ENCODE assay signal across 10 cellular contexts in the genomic region with DNA sequence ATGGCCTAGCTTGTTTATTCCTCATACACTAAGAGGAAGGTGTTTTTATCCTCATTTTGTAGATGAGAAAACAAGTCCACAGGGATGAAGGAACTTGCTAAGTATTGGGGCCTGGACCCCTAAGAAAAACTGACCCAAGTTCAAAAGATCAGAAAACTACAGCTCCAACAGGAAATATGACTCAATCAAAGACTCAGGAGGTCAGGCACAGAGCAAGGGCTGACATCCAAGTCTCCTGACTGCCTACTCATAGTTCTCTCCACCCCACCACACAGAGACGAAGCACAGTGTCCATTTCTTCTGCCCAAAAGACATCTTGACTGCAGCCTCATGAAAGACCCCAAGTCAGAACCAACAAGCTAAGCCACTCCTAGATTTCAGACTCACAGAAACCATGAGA. TPM values are rescaled to one million over a fixed set of nuclear protein-coding genes. Genes with fewer than 3 reads are reported as not detected.
DNase-seq lines count a peak whose midpoint lies in the region; ATAC-seq and TF ChIP-seq lines count a peak whose summit lies in the region.
"Had no signal": no experiment of that assay in that cellular context is flagged by ENCODE, and none has a peak within 500 bp of the region (broad histone marks: within the 10 kb centered on the region; RNA-seq: fewer than 3 reads in every experiment).

No MANE protein-coding gene starts in this region.

- no peak overlapping the region for H3K9ac ChIP-seq in trophoblast cell (ENCODE audit: low read length)

- no peak overlapping the region for H3K18ac ChIP-seq in trophoblast cell (ENCODE audit: low read length)

- H3K79me1 ChIP-seq in trophoblast cell (ENCODE audit: low read length): peaks cover 64% of the 10 kb centered on the region

- peak overlapping the region; percentile 71 for H4K91ac ChIP-seq in trophoblast cell (ENCODE audit: low read depth, low read length)

- peaks cover 2% of the 10 kb centered on the region for H3K9me3 ChIP-seq in trophoblast cell (ENCODE audit: insufficient read depth, low read depth, low read length)

- H3K14ac ChIP-seq in trophoblast cell (ENCODE audit: low read length): peak overlapping the region; percentile 27

- ATAC-seq in GM21737 (IDR thresholded peaks at IDR 0.05; ENCODE audit: unreplicated experiment) (no peak), GM18909 (IDR thresholded peaks at IDR 0.05; ENCODE audit: poor library complexity, unreplicated experiment) (no peak)

- DNase-seq in EL (peak; percentile 78), RWPE1 (ENCODE audit: low spot score) (peak; percentile 61), fibroblast of the aortic adventitia (ENCODE audit: low read depth) (peak; percentile 79), trophoblast cell (no peak), NK-92 (lab: John Stamatoyannopoulos, UW; ENCODE audit: unreplicated experiment) (no peak), UCSD-AML1 (lab: John Stamatoyannopoulos, UW; ENCODE audit: unreplicated experiment) (no peak)
- DNase-seq: central memory CD4-positive, alpha-beta T cell; NCI-H510A had no signal

- H2BK120ac ChIP-seq in trophoblast cell (ENCODE audit: insufficient read depth, low read length, poor library complexity): peak overlapping the region; percentile 40

- H4K12ac ChIP-seq in trophoblast cell (ENCODE audit: low read depth, low read length): no peak overlapping the region

- H2AFZ ChIP-seq in trophoblast cell (ENCODE audit: insufficient read depth, low read length, poor library complexity): no peak overlapping the region

- no peaks in the 10 kb centered on the region for H3K36me3 ChIP-seq in trophoblast cell (ENCODE audit: control insufficient read depth in 1 of 2, insufficient read depth in 2 of 2, low read length in 2 of 2)

- H3K23ac ChIP-seq in trophoblast cell (ENCODE audit: low read length): no peak overlapping the region

- no peaks in the 10 kb centered on the region for H3K27me3 ChIP-seq in trophoblast cell (ENCODE audit: insufficient read depth, low read length)

- WGBS in trophoblast cell (ENCODE audit: extremely low coverage, insufficient coverage, insufficient read length): no CpG with 5 or more reads among the region's 1 CpG

- no peak overlapping the region for H3K27ac ChIP-seq in RWPE1
- peak overlapping the region; percentile 85 for H3K27ac ChIP-seq in trophoblast cell (ENCODE audit: low read depth, low read length)

- no peak overlapping the region for H3K4me2 ChIP-seq in trophoblast cell (ENCODE audit: low read length)

- H3K79me2 ChIP-seq in trophoblast cell (ENCODE audit: control insufficient read depth, insufficient read depth, low read length, poor library complexity): peaks cover 13% of the 10 kb centered on the region

- TF ChIP-seq CTCF in RWPE1 (conservative IDR thresholded peaks at IDR 0.05; ENCODE audit: low read depth) (no peak), fibroblast of the aortic adventitia (IDR thresholded peaks at IDR 0.05; ENCODE audit: insufficient read depth, low read length) (no peak)

- peak overlapping the region; percentile 75 for H2BK5ac ChIP-seq in trophoblast cell (ENCODE audit: low read depth, low read length, poor library complexity)

- POLR2A ChIA-PET in RWPE1 (lab: Yijun Ruan, JAX; ENCODE audit: low non-redundant PET): no interaction called here

- H3K4me1 ChIP-seq in trophoblast cell (ENCODE audit: control insufficient read depth in 1 of 2, insufficient read depth in 2 of 2, low read length in 2 of 2): peaks cover 29 to 42% of the 10 kb centered on the region in 2 experiments

- peak overlapping the region; percentile 10 for H2AK5ac ChIP-seq in trophoblast cell (ENCODE audit: low read length)

- peak overlapping the region; percentile 78 for H2BK12ac ChIP-seq in trophoblast cell (ENCODE audit: low read length)

- no peak overlapping the region for H3K4ac ChIP-seq in trophoblast cell (ENCODE audit: low read depth, low read length)

- CTCF ChIA-PET in RWPE1 (lab: Yijun Ruan, JAX): interaction anchor here (2.8 kb wide), 1 partner anchor 33 kb away, joined by 14 read pairs; no protein-coding TSS in a partner anchor

- no peak overlapping the region for H3K4me3 ChIP-seq in fibroblast of the aortic adventitia (ENCODE audit: low read depth, low read length)
- H3K4me3 ChIP-seq in trophoblast cell (ENCODE audit: low read depth, low read length): no peak overlapping the region

- H4K8ac ChIP-seq in trophoblast cell (ENCODE audit: low read depth, low read length): no peak overlapping the region

RNA-seq across cellular contexts. Expression of a gene that starts 26.9 kb away (rescaled TPM):
- 261 and 746 TPM in 2 replicates for total RNA-seq in fibroblast of the aortic adventitia (ENCODE audit: low replicate concordance)
- polyA plus RNA-seq in trophoblast cell (2013): 3,520 and 3,660 TPM in 2 replicates

Comparison
In these comparisons a context has a peak if more than half of its experiments do, and no peak if none do; other contexts are left out.
1. DNase-seq: peak in EL (single experiment), RWPE1 (single experiment) and fibroblast of the aortic adventitia (single experiment); none in trophoblast cell (0 of 2), NK-92 (single experiment) and UCSD-AML1 (single experiment).